Comparison of ENCODE assay signal across 9 cellular contexts in genomic region chr7:17690030-17690429, GRCh38.
DNase-seq lines count a peak whose midpoint lies in the region; ATAC-seq, FAIRE-seq and TF ChIP-seq lines count a peak whose summit lies in the region.
"Had no signal": no experiment of that assay in that cellular context is flagged by ENCODE, and none has a peak within 500 bp of the region (broad histone marks: within the 10 kb centered on the region; RNA-seq: fewer than 3 reads in every experiment).

No MANE protein-coding gene starts in this region.

- TF ChIP-seq CTCF in AG04449 (IDR thresholded peaks at IDR 0.05; ENCODE audit: insufficient read depth, low read length, missing control alignments) (no peak), choroid plexus epithelial cell (conservative IDR thresholded peaks at IDR 0.05; ENCODE audit: low read depth, low read length) (no peak), kidney (IDR thresholded peaks at IDR 0.05; ENCODE audit: borderline replicate concordance, extremely low read depth, insufficient read depth) (no peak), gastroesophageal sphincter (IDR thresholded peaks at IDR 0.05) (no peak)

- DNase-seq in AG04449 (ENCODE audit: low read depth, low spot score) = peak; percentile 86
- DNase-seq in LHCN-M2 (ENCODE audit: low read depth) = peak; percentile 95
- DNase-seq in choroid plexus epithelial cell (ENCODE audit: low read depth) = peak; percentile 99
- no peak for DNase-seq in kidney
- no peak for DNase-seq in left colon

- H3K27me3 ChIP-seq in gastroesophageal sphincter = no peaks in the 10 kb centered on the region

- no peaks in the 10 kb centered on the region for H3K9me3 ChIP-seq in kidney (ENCODE audit: control insufficient read depth in 1 of 2, low read length in 2 of 2)
- peaks cover 0 to 10% (median 0%) of the 10 kb centered on the region in 3 donors for H3K9me3 ChIP-seq in gastroesophageal sphincter

- no peak overlapping the region for H3K27ac ChIP-seq in kidney (ENCODE audit: low read depth in 2 of 2, low read length in 2 of 2)
- H3K27ac ChIP-seq in gastroesophageal sphincter = no peak overlapping the region

- no peak for TF ChIP-seq EP300 in gastroesophageal sphincter (IDR thresholded peaks at IDR 0.05)

- intact Hi-C loops in kidney (cut with DNase I) = no loop called here
- intact Hi-C loops in left colon (cut with DNase I, micrococcal nuclease) = no loop called here

- POLR2A ChIA-PET in AG04449 (lab: Yijun Ruan, JAX) = interaction anchor here (0.7 kb wide), 1 partner anchor 460 kb away, joined by 3 read pairs; no protein-coding TSS in a partner anchor

- H3K9ac ChIP-seq in kidney (ENCODE audit: low read length in 2 of 2) = no peak overlapping the region

- CTCF ChIA-PET in AG04449 (lab: Yijun Ruan, JAX) = interaction anchor here (1.1 to 1.7 kb wide), 3 partner anchors 9 to 80 kb away, joined by 4 to 15 read pairs (median 5); no protein-coding TSS in a partner anchor

- no peaks in the 10 kb centered on the region for H3K36me3 ChIP-seq in kidney (ENCODE audit: control insufficient read depth in 1 of 2, insufficient read depth in 2 of 2, low read length in 2 of 2)
- H3K36me3 ChIP-seq in gastroesophageal sphincter = no peaks in the 10 kb centered on the region

- H3K4me1 ChIP-seq in kidney (ENCODE audit: control insufficient read depth in 1 of 2, insufficient read depth in 1 of 2, low read depth in 1 of 2, low read length in 2 of 2) (no peaks in the 10 kb centered on the region), gastroesophageal sphincter (no peaks in the 10 kb centered on the region)

- peak; percentile 80 for ATAC-seq in GM21367 (IDR thresholded peaks at IDR 0.05; ENCODE audit: unreplicated experiment)
- no peak for ATAC-seq in gastroesophageal sphincter
- ATAC-seq in left colon = no peak
- ATAC-seq in HG02840 (IDR thresholded peaks at IDR 0.05; ENCODE audit: low FRiP score, unreplicated experiment) = no peak

- TF ChIP-seq POLR2A in gastroesophageal sphincter (IDR thresholded peaks at IDR 0.05) = no peak

- no peak overlapping the region for H3K4me3 ChIP-seq in AG04449 (ENCODE audit: low read depth, low read length)
- H3K4me3 ChIP-seq in choroid plexus epithelial cell (ENCODE audit: low read depth, low read length) = no peak overlapping the region
- no peak overlapping the region for H3K4me3 ChIP-seq in kidney (ENCODE audit: low read length in 2 of 2)
- H3K4me3 ChIP-seq in gastroesophageal sphincter = no peak overlapping the region
- H3K4me3 ChIP-seq: skin epidermis had no signal

- FAIRE-seq in kidney (lab: Jason Lieb, UNC) = no peak

- 81 to 83% methylated on average over 1 to 3 of the region's 4 CpGs for WGBS in gastroesophageal sphincter (ENCODE audit: low coverage in 1 of 2), 2 donors

Comparison
In these comparisons a context has a peak if more than half of its experiments do, and no peak if none do; other contexts are left out.
1. DNase-seq: peak in AG04449 (single experiment), LHCN-M2 (single experiment) and choroid plexus epithelial cell (single experiment); none in kidney (single experiment) and left colon (0 of 2).